ENCODE assay signal across 8 cellular contexts in genomic region chr14:21098134-21098891, GRCh38. TPM values are rescaled to one million over a fixed set of nuclear protein-coding genes. Genes with fewer than 3 reads are reported as not detected.
DNase-seq lines count a peak whose midpoint lies in the region; ATAC-seq, FAIRE-seq and TF ChIP-seq lines count a peak whose summit lies in the region.

Gene ZNF219 (minus strand): TSS chr14:21098655. CDS start chr14:21093591, 5,064 bp downstream.

- intact Hi-C loops in kidney (cut with DNase I) (no loop called here), spleen (cut with DNase I; ENCODE audit: low total_unique reads) (no loop called here)

- no peaks in the 10 kb centered on the region for H3K9me3 Mint-ChIP-seq in T-helper 1 cell treated with Interleukin-12 subunit alpha and Interleukin-12 subunit beta and Interleukin-4 antibody, amounts not matched to agents 30 μg/mL and 1 μg/mL, for 36 hours

- H3K27ac Mint-ChIP-seq in T-helper 1 cell treated with Interleukin-12 subunit alpha and Interleukin-12 subunit beta and Interleukin-4 antibody, amounts not matched to agents 30 μg/mL and 1 μg/mL, for 36 hours: peak within 1 kb of the TSS; percentile 51

- H3K27ac ChIP-seq in HUES6 (ENCODE audit: low read depth, low read length) (peak within 1 kb of the TSS; percentile 28), coronary artery (peak within 1 kb of the TSS; percentile 93 to 97), kidney (ENCODE audit: low read depth in 2 of 2, low read length in 2 of 2) (peak within 1 kb of the TSS; percentile 76 to 87), spleen (peak within 1 kb of the TSS; percentile 51 to 86 (median 78))

- TF ChIP-seq POLR2A in spleen (IDR thresholded peaks at IDR 0.05): no peak

- peak; percentile 21 for DNase-seq in COLO829 (ENCODE audit: low spot score)
- peak; percentile 82 for DNase-seq in coronary artery (ENCODE audit: low spot score)
- DNase-seq in kidney: peak; percentile 83
- DNase-seq in spleen: peak; percentile 86

- no peak for TF ChIP-seq CTCF in coronary artery (IDR thresholded peaks at IDR 0.05)
- no peak for TF ChIP-seq CTCF in kidney (IDR thresholded peaks at IDR 0.05; ENCODE audit: borderline replicate concordance, extremely low read depth, insufficient read depth)
- peak in 2 of 11 experiments; percentile 8 to 11 for TF ChIP-seq CTCF in spleen (IDR thresholded peaks at IDR 0.05 in 8 of 11, conservative IDR thresholded peaks at IDR 0.05 in 3 of 11)

- H3K9ac ChIP-seq in HUES6 (ENCODE audit: low read length) (peak within 1 kb of the TSS; percentile 72), kidney (ENCODE audit: low read length in 2 of 2) (peak within 1 kb of the TSS; percentile 5 to 67)

- H3K9me3 ChIP-seq in HUES6 (ENCODE audit: control insufficient read depth, insufficient read depth, low read depth, low read length) (no peaks in the 10 kb centered on the region), kidney (ENCODE audit: control insufficient read depth in 1 of 2, low read length in 2 of 2) (no peaks in the 10 kb centered on the region), spleen (no peaks in the 10 kb centered on the region)

- no peaks in the 10 kb centered on the region for H3K36me3 Mint-ChIP-seq in T-helper 1 cell treated with Interleukin-12 subunit alpha and Interleukin-12 subunit beta and Interleukin-4 antibody, amounts not matched to agents 30 μg/mL and 1 μg/mL, for 36 hours (ENCODE audit: low read depth)

- H3K4me1 ChIP-seq in HUES6 (ENCODE audit: control insufficient read depth, insufficient read depth, low read length) (peaks cover 59% of the 10 kb centered on the region), kidney (ENCODE audit: control insufficient read depth in 1 of 2, insufficient read depth in 1 of 2, low read depth in 1 of 2, low read length in 2 of 2) (peaks cover 22% of the 10 kb centered on the region in 2 donors), spleen (peaks cover 10 to 55% (median 28%) of the 10 kb centered on the region in 6 donors)

- no peak for FAIRE-seq in kidney (lab: Jason Lieb, UNC)

- ATAC-seq in HG02973 (IDR thresholded peaks at IDR 0.05; ENCODE audit: unreplicated experiment) (no peak), HG03159 (IDR thresholded peaks at IDR 0.05; ENCODE audit: unreplicated experiment) (no peak)

- H3K36me3 ChIP-seq in HUES6 (ENCODE audit: control insufficient read depth, insufficient read depth, low read length): peaks cover 1% of the 10 kb centered on the region; the same call in 1 of the 2 replicates
- no peaks in the 10 kb centered on the region for H3K36me3 ChIP-seq in kidney (ENCODE audit: control insufficient read depth in 1 of 2, insufficient read depth in 2 of 2, low read length in 2 of 2)
- H3K36me3 ChIP-seq in spleen: no peaks in the 10 kb centered on the region

- peaks cover 24% of the 10 kb centered on the region for H3K4me1 Mint-ChIP-seq in T-helper 1 cell treated with Interleukin-12 subunit alpha and Interleukin-12 subunit beta and Interleukin-4 antibody, amounts not matched to agents 30 μg/mL and 1 μg/mL, for 36 hours (ENCODE audit: low read depth)

- H3K4me3 Mint-ChIP-seq in T-helper 1 cell treated with Interleukin-12 subunit alpha and Interleukin-12 subunit beta and Interleukin-4 antibody, amounts not matched to agents 30 μg/mL and 1 μg/mL, for 36 hours: peak within 1 kb of the TSS; percentile 83

- 0 to 2% (median 1%) methylated on average over 5 to 76 of the region's 87 CpGs for WGBS in spleen, 5 donors

- H3K27me3 Mint-ChIP-seq in T-helper 1 cell treated with Interleukin-12 subunit alpha and Interleukin-12 subunit beta and Interleukin-4 antibody, amounts not matched to agents 30 μg/mL and 1 μg/mL, for 36 hours (ENCODE audit: low read depth): peaks cover 18% of the 10 kb centered on the region

- H3K27me3 ChIP-seq in HUES6 (ENCODE audit: control insufficient read depth, insufficient read depth, low read length) (no peaks in the 10 kb centered on the region), spleen (replicated peaks in 1 of 7) (peaks cover 0 to 21% (median 0%) of the 10 kb centered on the region in 7 donors)

- H3K4me3 ChIP-seq in HUES6 (ENCODE audit: low read depth, low read length) (peak within 1 kb of the TSS; percentile 77), coronary artery (peak within 1 kb of the TSS; percentile 84), kidney (ENCODE audit: low read length in 2 of 2) (peak within 1 kb of the TSS; percentile 65), spleen (peak within 1 kb of the TSS; percentile 23 to 76 (median 47))

RNA-seq across cellular contexts. Expression of gene ZNF219, which starts in this region (rescaled TPM):
- total RNA-seq in kidney: 24.6 TPM
- 12.6 TPM for polyA plus RNA-seq in kidney (ENCODE audit: insufficient read depth, low read depth, low replicate concordance)
- 10 to 100 TPM; 10.7 to 26.7 (median 16.6) TPM for total RNA-seq in spleen
- polyA plus RNA-seq in spleen: 10 to 100 TPM in 1 of 3 donors, 1 to 10 TPM in 2; 5.5 to 11.8 (median 5.5) TPM

Comparison
In these comparisons a context has a peak if more than half of its experiments do, and no peak if none do; other contexts are left out.
1. DNase-seq: peak in every context shown above with its lines; median percentile 86 in spleen; 83 in kidney; 82 in coronary artery; 21 in COLO829.
2. H3K27ac ChIP-seq: peak in every context shown above with its lines; median percentile 95 in coronary artery; 82 in kidney; 78 in spleen; 28 in HUES6.